In the genomic region with DNA sequence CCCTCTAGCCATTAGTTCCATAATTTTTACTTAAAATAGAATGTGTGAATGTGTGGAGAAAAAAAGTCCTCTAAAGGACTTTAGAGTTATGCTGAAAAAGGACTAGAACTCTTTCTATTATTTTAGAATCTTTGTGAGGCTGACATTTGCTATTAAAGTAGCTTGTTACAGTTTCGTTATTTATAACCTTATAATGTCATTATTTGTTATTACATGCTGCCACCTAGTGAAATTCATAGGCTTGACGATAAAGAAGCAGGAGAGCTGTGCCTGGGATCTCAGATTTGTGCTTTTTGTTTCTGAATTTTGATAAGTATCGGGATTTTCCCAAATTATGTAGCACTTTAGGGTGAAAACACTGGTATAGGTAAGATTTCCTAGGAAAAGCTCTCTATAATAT, we compare ENCODE assay signal across 8 cellular contexts. TPM values are rescaled to one million over a fixed set of nuclear protein-coding genes. Genes with fewer than 3 reads are reported as not detected.
DNase-seq lines count a peak whose midpoint lies in the region; ATAC-seq and TF ChIP-seq lines count a peak whose summit lies in the region.

No MANE protein-coding gene starts in this region.

- in situ Hi-C loops in brain microvascular endothelial cell (cut with HindIII; ENCODE audit: low pct_ligation_motif_present, low sequenced_read_pairs): no loop called here

- ATAC-seq in WTC11: no peak

- no peaks in the 10 kb centered on the region for H3K9me3 ChIP-seq in uterus

- H3K36me3 ChIP-seq in brain microvascular endothelial cell (replicated peaks): no peaks in the 10 kb centered on the region
- no peaks in the 10 kb centered on the region for H3K36me3 ChIP-seq in uterus

- no peaks in the 10 kb centered on the region for H3K27me3 ChIP-seq in brain microvascular endothelial cell (replicated peaks)
- H3K27me3 ChIP-seq in uterus: no peaks in the 10 kb centered on the region

- no peaks in the 10 kb centered on the region for H3K4me1 ChIP-seq in uterus

- no peaks in the 10 kb centered on the region for H3K36me3 Mint-ChIP-seq in WTC11

- H3K9me3 Mint-ChIP-seq in WTC11: no peaks in the 10 kb centered on the region

- H3K27ac Mint-ChIP-seq in WTC11: no peak overlapping the region

- no peaks in the 10 kb centered on the region for H3K4me1 Mint-ChIP-seq in WTC11

- DNase-seq in NCI-H510A treated with DMSO at 0.1 percent for 48 hours (lab: John Stamatoyannopoulos, UW) (peak; percentile 42), NCI-H510A (lab: John Stamatoyannopoulos, UW) (no peak), HFF-Myc (ENCODE audit: extremely low read depth, low read depth) (peak; percentile 15), NCI-H2227 (lab: John Stamatoyannopoulos, UW; ENCODE audit: unreplicated experiment) (peak; percentile 8), brain microvascular endothelial cell (peak; percentile 12), kidney glomerular epithelial cell (lab: John Stamatoyannopoulos, UW) (peak; percentile 73), uterus (no peak), WTC11 (ENCODE audit: low spot score) (no peak)

- no peak for TF ChIP-seq POLR2A in uterus (IDR thresholded peaks at IDR 0.05)

- TF ChIP-seq CTCF in HFF-Myc (IDR thresholded peaks at IDR 0.05; ENCODE audit: low read depth, low read length, missing control alignments) (peak; percentile 31), brain microvascular endothelial cell (IDR thresholded peaks at IDR 0.05; ENCODE audit: low read depth, low read length, missing control alignments) (peak; percentile 61), uterus (IDR thresholded peaks at IDR 0.05) (peak; percentile 63 to 76 (median 72)), WTC11 (IDR thresholded peaks at IDR 0.05) (no peak)

- intact Hi-C loops in uterus (cut with DNase I; ENCODE audit: low total_unique reads): no loop called here

- H3K4me3 ChIP-seq in HFF-Myc (replicated peaks; ENCODE audit: low read depth, low read length): no peak overlapping the region
- no peak overlapping the region for H3K4me3 ChIP-seq in brain microvascular endothelial cell (ENCODE audit: low read depth, low read length)
- H3K4me3 ChIP-seq in uterus: no peak overlapping the region

- no peak overlapping the region for H3K4me3 Mint-ChIP-seq in WTC11

- H3K27me3 Mint-ChIP-seq in WTC11 (ENCODE audit: low read depth): no peaks in the 10 kb centered on the region

- CTCF ChIA-PET in WTC11 (lab: Charles Lee): interaction anchor here (0.6 to 3.2 kb wide), 27 partner anchors 14 to 786 kb away, joined by 3 to 34 read pairs (median 4); a partner anchor contains a TSS

- H3K27ac ChIP-seq in brain microvascular endothelial cell (no peak overlapping the region), uterus (no peak overlapping the region)

- POLR2A ChIA-PET in WTC11 (lab: Charles Lee): interaction anchor here (0.6 kb wide), 1 partner anchor 616 kb away, joined by 3 read pairs; no protein-coding TSS in a partner anchor

TF ChIP-seq in WTC11, 78 proteins besides CTCF, POLR2A, EP300 and RAD21:
- TF ChIP-seq, protein P1, sequence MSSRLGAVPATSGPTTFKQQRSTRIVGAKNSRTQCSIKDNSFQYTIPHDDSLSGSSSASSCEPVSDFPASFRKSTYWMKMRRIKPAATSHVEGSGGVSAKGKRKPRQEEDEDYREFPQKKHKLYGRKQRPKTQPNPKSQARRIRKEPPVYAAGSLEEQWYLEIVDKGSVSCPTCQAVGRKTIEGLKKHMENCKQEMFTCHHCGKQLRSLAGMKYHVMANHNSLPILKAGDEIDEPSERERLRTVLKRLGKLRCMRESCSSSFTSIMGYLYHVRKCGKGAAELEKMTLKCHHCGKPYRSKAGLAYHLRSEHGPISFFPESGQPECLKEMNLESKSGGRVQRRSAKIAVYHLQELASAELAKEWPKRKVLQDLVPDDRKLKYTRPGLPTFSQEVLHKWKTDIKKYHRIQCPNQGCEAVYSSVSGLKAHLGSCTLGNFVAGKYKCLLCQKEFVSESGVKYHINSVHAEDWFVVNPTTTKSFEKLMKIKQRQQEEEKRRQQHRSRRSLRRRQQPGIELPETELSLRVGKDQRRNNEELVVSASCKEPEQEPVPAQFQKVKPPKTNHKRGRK (CRISPR knock-in tag; IDR thresholded peaks at IDR 0.05; ENCODE audit: borderline replicate concordance): no peak
- TF ChIP-seq ATF1 (CRISPR knock-in tag; IDR thresholded peaks at IDR 0.05) (no peak), ZNF423 (CRISPR knock-in tag; IDR thresholded peaks at IDR 0.05) (no peak), TP53 (CRISPR knock-in tag; IDR thresholded peaks at IDR 0.05) (no peak), RELA (CRISPR knock-in tag; IDR thresholded peaks at IDR 0.05; ENCODE audit: borderline replicate concordance) (no peak), FOXJ3 (CRISPR knock-in tag; IDR thresholded peaks at IDR 0.05; ENCODE audit: borderline replicate concordance) (no peak)
- TF ChIP-seq, protein P2, sequence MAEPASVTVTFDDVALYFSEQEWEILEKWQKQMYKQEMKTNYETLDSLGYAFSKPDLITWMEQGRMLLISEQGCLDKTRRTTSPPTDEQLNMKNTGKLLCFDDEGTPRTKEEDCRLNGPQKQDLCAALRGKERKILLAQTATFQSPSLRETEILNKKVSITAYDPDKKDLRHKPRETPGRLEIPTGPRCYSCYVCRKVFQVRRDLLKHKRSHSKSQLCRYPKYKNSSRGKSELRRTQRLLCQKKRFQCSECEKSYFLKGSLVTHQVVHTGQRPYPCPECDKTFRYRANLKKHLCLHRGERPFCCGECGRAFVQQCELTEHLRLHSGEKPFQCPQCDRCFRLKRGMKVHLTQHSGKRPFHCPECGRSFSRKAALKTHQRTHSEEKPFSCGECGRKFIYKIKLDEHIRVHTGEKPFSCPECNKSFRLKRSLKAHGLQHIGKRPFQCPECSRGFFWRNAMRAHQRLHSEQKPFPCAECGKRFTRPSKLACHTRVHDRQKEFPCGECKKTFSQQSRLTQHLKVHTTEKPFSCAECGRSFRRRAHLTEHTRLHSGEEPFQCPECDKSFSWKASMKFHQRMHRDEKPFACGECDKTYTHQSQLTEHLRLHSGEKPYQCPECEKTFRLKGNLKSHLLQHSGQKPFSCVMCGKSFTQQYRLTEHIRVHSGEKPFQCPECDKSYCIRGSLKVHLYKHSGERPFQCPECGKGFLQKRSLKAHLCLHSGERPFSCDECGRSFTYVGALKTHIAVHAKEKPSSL (CRISPR knock-in tag; conservative IDR thresholded peaks at IDR 0.05): no peak

RNA-seq across cellular contexts. Expression of a gene that starts 38.5 kb away (rescaled TPM):
- 10 to 100 TPM; 28.2 to 68.5 (median 63.5) TPM for total RNA-seq in uterus
- 10.4 to 12.4 TPM (median 10.6 TPM) in 3 replicates for total RNA-seq in WTC11 (2021)

Comparison
In these comparisons a context has a peak if more than half of its experiments do, and no peak if none do; other contexts are left out.
1. DNase-seq: peak in NCI-H510A treated with DMSO at 0.1 percent for 48 hours (single experiment), HFF-Myc (single experiment), NCI-H2227 (single experiment), brain microvascular endothelial cell (single experiment) and kidney glomerular epithelial cell (single experiment); none in NCI-H510A (single experiment), uterus (0 of 2) and WTC11 (single experiment).